In genomic region chr1:161523817-161524741, GRCh38 we compare ENCODE assay signal across 8 cellular contexts. TPM values are rescaled to one million over a fixed set of nuclear protein-coding genes. Genes with fewer than 3 reads are reported as not detected.
DNase-seq lines count a peak whose midpoint lies in the region; ATAC-seq, FAIRE-seq and TF ChIP-seq lines count a peak whose summit lies in the region.
"Not testable (repeated sequence)": the region's sequence is repeated elsewhere in the genome, so short reads cannot be mapped to it uniquely, and the experiment has no call there.

Gene HSPA6, plus strand, starts transcription at chr1:161524540. Its CDS starts 119 bp downstream, at chr1:161524659.

- not testable (repeated sequence) for H3K9me3 ChIP-seq in AG04450 (ENCODE audit: control insufficient read depth, insufficient read depth, low read length); kidney (ENCODE audit: control insufficient read depth in 1 of 2, low read length in 2 of 2); spleen

- not testable (repeated sequence) for DNase-seq in AG04450 (ENCODE audit: low read depth, low spot score)
- peak; percentile 69 for DNase-seq in NCI-H748 (lab: John Stamatoyannopoulos, UW; ENCODE audit: unreplicated experiment)
- DNase-seq in activated CD4-positive, alpha-beta T cell treated with anti-CD3 and anti-CD28 coated beads, Interleukin-2, amount 50 U/mL, for 1 hour, result peak; percentile 64
- peak; percentile 88 for DNase-seq in choroid plexus epithelial cell (ENCODE audit: low read depth)
- peak; percentile 83 for DNase-seq in kidney
- peak; percentile 91 for DNase-seq in spleen

- TF ChIP-seq POLR2A in spleen (IDR thresholded peaks at IDR 0.05), result peak in 1 of 3 donors; percentile 45

- CTCF ChIA-PET in AG04450 (lab: Charles Lee), result interaction anchor here (1.6 kb wide), 1 partner anchor 37 kb away, joined by 6 read pairs; no protein-coding TSS in a partner anchor

- H3K4me1 ChIP-seq in kidney (ENCODE audit: control insufficient read depth in 1 of 2, insufficient read depth in 1 of 2, low read depth in 1 of 2, low read length in 2 of 2), result not testable (repeated sequence)
- H3K4me1 ChIP-seq in spleen, result peaks cover 0 to 34% (median 11%) of the 10 kb centered on the region in 6 donors

- not testable (repeated sequence) for H3K27me3 ChIP-seq in AG04450 (ENCODE audit: control insufficient read depth, insufficient read depth, low read length); spleen (replicated peaks in 1 of 7)

- FAIRE-seq in kidney (lab: Jason Lieb, UNC), result not testable (repeated sequence)

- POLR2A ChIA-PET in AG04450 (lab: Yijun Ruan, JAX), result interaction anchor here (1.3 kb wide), 1 partner anchor 30 kb away, joined by 3 read pairs; no protein-coding TSS in a partner anchor

- intact Hi-C loops in kidney (cut with DNase I); spleen (cut with DNase I; ENCODE audit: low total_unique reads): not testable (repeated sequence)

- H3K9ac ChIP-seq in kidney (ENCODE audit: low read length in 2 of 2), result peak within 1 kb of the TSS; percentile 71 to 77

- H3K4me3 ChIP-seq in AG04450 (ENCODE audit: low read depth, low read length) (peak within 1 kb of the TSS; percentile 65), choroid plexus epithelial cell (ENCODE audit: low read depth, low read length) (peak within 1 kb of the TSS; percentile 71), kidney (ENCODE audit: low read length in 2 of 2) (peak within 1 kb of the TSS; percentile 74 to 78), spleen (peak within 1 kb of the TSS; percentile 54 to 89 (median 68))

- peak; percentile 61 for ATAC-seq in GM19023 (IDR thresholded peaks at IDR 0.05; ENCODE audit: unreplicated experiment)
- peak; percentile 59 for ATAC-seq in HG03460 (IDR thresholded peaks at IDR 0.05; ENCODE audit: unreplicated experiment)

- not testable (repeated sequence) for TF ChIP-seq CTCF in AG04450 (IDR thresholded peaks at IDR 0.05; ENCODE audit: low read depth, low read length); choroid plexus epithelial cell (conservative IDR thresholded peaks at IDR 0.05; ENCODE audit: low read depth, low read length); kidney (IDR thresholded peaks at IDR 0.05; ENCODE audit: borderline replicate concordance, extremely low read depth, insufficient read depth); spleen (IDR thresholded peaks at IDR 0.05 in 8 of 11, conservative IDR thresholded peaks at IDR 0.05 in 3 of 11)

- peak within 1 kb of the TSS; percentile 84 for H3K27ac ChIP-seq in AG04450 (ENCODE audit: low read depth, low read length)
- H3K27ac ChIP-seq in kidney (ENCODE audit: low read depth in 2 of 2, low read length in 2 of 2), result peak within 1 kb of the TSS; percentile 33 to 93
- H3K27ac ChIP-seq in spleen, result peak within 1 kb of the TSS; percentile 82 to 91 (median 90)

- not testable (repeated sequence) for H3K36me3 ChIP-seq in kidney (ENCODE audit: control insufficient read depth in 1 of 2, insufficient read depth in 2 of 2, low read length in 2 of 2)
- H3K36me3 ChIP-seq in spleen, result peaks cover 0 to 43% (median 0%) of the 10 kb centered on the region in 6 donors

- WGBS in spleen, 5 donors, result 0 to 1% (median 1%) methylated on average over 53 to 63 of the region's 72 CpGs

RNA-seq across cellular contexts. Expression of gene HSPA6, which starts in this region (rescaled TPM):
- polyA plus RNA-seq in AG04450 (2011; rRNA removed) (0.27 and 0.63 TPM in 2 replicates), kidney (ENCODE audit: insufficient read depth, low read depth, low replicate concordance) (2.6 TPM), spleen (10 to 100 TPM in 1 of 3 donors, 1 to 10 TPM in 2; 3.6 to 12.4 (median 8.1) TPM)
- 0.56 TPM in 1 of 2 replicates, not detected in the other for polyA minus RNA-seq in AG04450 (2011; rRNA and poly(A)+ RNA removed)
- total RNA-seq in kidney (5.5 TPM), spleen (10 to 100 TPM; 13.0 to 52.2 (median 33.8) TPM)
